ENCODE assay signal across 8 cellular contexts in genomic region chr20:62617711-62618483, GRCh38. TPM values are rescaled to one million over a fixed set of nuclear protein-coding genes. Genes with fewer than 3 reads are reported as not detected.
A peak's percentile ranks its signal among the peaks of the same experiment; 100 is the strongest.
DNase-seq lines count a peak whose midpoint lies in the region; ATAC-seq and TF ChIP-seq lines count a peak whose summit lies in the region.

No MANE protein-coding gene starts in this region.

- peaks cover 19 to 40% (median 34%) of the 10 kb centered on the region in 9 donors for H3K4me1 ChIP-seq in heart right ventricle

- 70 to 80% methylated on average over 23 of the region's 23 CpGs for WGBS in heart right ventricle, 2 donors

- POLR2A ChIA-PET in GM10248 (lab: Yijun Ruan, JAX) = interaction anchor here (1.2 kb wide), 1 partner anchor 27 kb away, joined by 3 read pairs; no protein-coding TSS in a partner anchor
- POLR2A ChIA-PET in activated CD4-positive, alpha-beta memory T cell treated with anti-CD3 and anti-CD28 coated beads for 36 hours (lab: Charles Lee) = interaction anchor here (0.7 to 1.8 kb wide), 2 partner anchors 25 to 235 kb away, joined by 3 to 7 read pairs; partner anchors contain the start of gene SLCO4A1

- CTCF ChIA-PET in GM10248 (lab: Yijun Ruan, JAX) = interaction anchor here (0.7 to 2.8 kb wide), 25 partner anchors 8 to 497 kb away, joined by 3 to 26 read pairs (median 5); partner anchors contain the start of gene ADRM1
- CTCF ChIA-PET in activated CD4-positive, alpha-beta memory T cell treated with anti-CD3 and anti-CD28 coated beads for 36 hours (lab: Charles Lee) = interaction anchor here (0.6 to 2.0 kb wide), 25 partner anchors 9 to 317 kb away, joined by 3 to 41 read pairs (median 5); partner anchors contain the start of genes ADRM1, RPS21 and SLCO4A1

- H3K27me3 ChIP-seq in heart right ventricle = peaks cover 0 to 13% (median 0%) of the 10 kb centered on the region in 7 donors

- peak overlapping the region; percentile 57 to 94 (median 84) for H3K27ac ChIP-seq in heart right ventricle

- no peaks in the 10 kb centered on the region for H3K36me3 ChIP-seq in heart right ventricle

- H3K9me3 ChIP-seq in heart right ventricle = no peaks in the 10 kb centered on the region

- H3K4me1 Mint-ChIP-seq in activated CD4-positive, alpha-beta memory T cell treated with anti-CD3 and anti-CD28 coated beads for 36 hours (ENCODE audit: low read depth) = peaks cover 30% of the 10 kb centered on the region

- peak overlapping the region; percentile 90 for H3K27ac Mint-ChIP-seq in activated CD4-positive, alpha-beta memory T cell treated with anti-CD3 and anti-CD28 coated beads for 36 hours

- DNase-seq in GM10248 (ENCODE audit: extremely low spot score) (peak; percentile 68), HT1080 (ENCODE audit: low read depth) (peak; percentile 77), heart right ventricle (peak; percentile 51 to 74), NCI-H2227 treated with DMSO at 0.1 percent for 48 hours (lab: John Stamatoyannopoulos, UW) (no peak), NCI-H146 treated with DMSO at 0.1 percent for 48 hours (lab: John Stamatoyannopoulos, UW; ENCODE audit: unreplicated experiment) (no peak)
- peak; percentile 81 for DNase-seq in activated CD4-positive, alpha-beta memory T cell treated with anti-CD3 and anti-CD28 coated beads for 36 hours
- peak; percentile 77 for DNase-seq in stimulated activated CD8-positive, alpha-beta memory T cell treated with anti-CD3 and anti-CD28 coated beads, Interleukin-4, amount 100 ng/mL, for 48 hours

- ATAC-seq in heart right ventricle (peak; percentile 24 to 86 (median 71)), GM21786 (IDR thresholded peaks at IDR 0.05; ENCODE audit: unreplicated experiment) (no peak)

- intact Hi-C loops in activated CD4-positive, alpha-beta memory T cell treated with anti-CD3 and anti-CD28 coated beads for 36 hours (cut with micrococcal nuclease) = loop anchor here (1.0 to 10.0 kb wide), 6 partner anchors 15 to 316 kb away; partner anchors contain the start of genes ADRM1 and CABLES2
- intact Hi-C loops in heart right ventricle (cut with DNase I) = loop anchor here (2.0 to 10.0 kb wide), 7 partner anchors 116 to 213 kb away; partner anchors contain the start of gene CABLES2 (in 1 of the 10)

- no peaks in the 10 kb centered on the region for H3K36me3 Mint-ChIP-seq in activated CD4-positive, alpha-beta memory T cell treated with anti-CD3 and anti-CD28 coated beads for 36 hours

- no peaks in the 10 kb centered on the region for H3K27me3 Mint-ChIP-seq in activated CD4-positive, alpha-beta memory T cell treated with anti-CD3 and anti-CD28 coated beads for 36 hours

- TF ChIP-seq CTCF in GM10248 (IDR thresholded peaks at IDR 0.05; ENCODE audit: control extremely low read depth, extremely low read depth, low read depth, missing control alignments) (no peak), heart right ventricle (IDR thresholded peaks at IDR 0.05) (no peak)

- H3K4me3 ChIP-seq in heart right ventricle = no peak overlapping the region

- H3K4me3 Mint-ChIP-seq in activated CD4-positive, alpha-beta memory T cell treated with anti-CD3 and anti-CD28 coated beads for 36 hours = peak overlapping the region; percentile 51

- no peaks in the 10 kb centered on the region for H3K9me3 Mint-ChIP-seq in activated CD4-positive, alpha-beta memory T cell treated with anti-CD3 and anti-CD28 coated beads for 36 hours

RNA-seq across cellular contexts. Expression of gene SLCO4A1, which starts 24.4 kb away (rescaled TPM):
- total RNA-seq in HT1080 (2014; rRNA removed; shearing (Covaris generic)) = 45.5 and 55.7 TPM in 2 replicates
- 19.0 and 26.2 TPM in 2 replicates for polyA plus RNA-seq in HT1080 (2015; cell fraction: cytosol; rRNA removed)
- polyA plus RNA-seq in HT1080 (2015; cell fraction: nucleus; rRNA removed) = 43.9 and 50.8 TPM in 2 replicates
- total RNA-seq in activated CD4-positive, alpha-beta memory T cell treated with anti-CD3 and anti-CD28 coated beads for 36 hours = 10 to 100 TPM; 29.6 to 30.7 TPM
- total RNA-seq in heart right ventricle = 10 to 100 TPM in 3 of 10 donors, 1 to 10 TPM in 7; 1.5 to 34.3 (median 4.9) TPM
- polyA plus RNA-seq in heart right ventricle = 10 to 100 TPM; 21.7 to 52.7 TPM

Comparison
In these comparisons a context has a peak if more than half of its experiments do, and no peak if none do; other contexts are left out.
1. DNase-seq: peak in GM10248 (single experiment), HT1080 (single experiment), activated CD4-positive, alpha-beta memory T cell treated with anti-CD3 and anti-CD28 coated beads for 36 hours (single experiment), heart right ventricle (2 of 2) and stimulated activated CD8-positive, alpha-beta memory T cell treated with anti-CD3 and anti-CD28 coated beads, Interleukin-4, amount 100 ng/mL, for 48 hours (single experiment); none in NCI-H2227 treated with DMSO at 0.1 percent for 48 hours (single experiment) and NCI-H146 treated with DMSO at 0.1 percent for 48 hours (single experiment).